Comparison of ENCODE assay signal across 8 cellular contexts in genomic region chr9:34994429-34995287, GRCh38. TPM values are rescaled to one million over a fixed set of nuclear protein-coding genes. Genes with fewer than 3 reads are reported as not detected.
DNase-seq lines count a peak whose midpoint lies in the region; ATAC-seq, FAIRE-seq and TF ChIP-seq lines count a peak whose summit lies in the region.

No MANE protein-coding gene starts in this region.

- peak in 5 of 6 experiments; percentile 36 to 67 (median 57) for TF ChIP-seq CTCF in esophagus squamous epithelium (IDR thresholded peaks at IDR 0.05)
- TF ChIP-seq CTCF in neutrophil (IDR thresholded peaks at IDR 0.05) = peak; percentile 51

- H3K9me3 ChIP-seq in esophagus squamous epithelium (no peaks in the 10 kb centered on the region), neutrophil (no peaks in the 10 kb centered on the region)

- intact Hi-C loops in esophagus squamous epithelium (cut with DNase I) = loop anchor here (10.0 kb wide), 1 partner anchor 80 kb away; the partner anchor contains the start of genes FANCG and VCP
- intact Hi-C loops in sciatic nerve (cut with DNase I) = loop anchor here (10.0 kb wide), 1 partner anchor 80 kb away; the partner anchor contains the start of genes FANCG and VCP

- H3K27me3 ChIP-seq in esophagus squamous epithelium (no peaks in the 10 kb centered on the region), neutrophil (peaks cover 44% of the 10 kb centered on the region)

- no peak for ATAC-seq in sciatic nerve

- POLR2A ChIA-PET in HEK293T (lab: Yijun Ruan, JAX) = interaction anchor here (1.6 kb wide), 2 partner anchors 78 to 95 kb away, joined by 5 to 6 read pairs; partner anchors contain the start of gene VCP

- no peak for FAIRE-seq in RCC 7860 (lab: Jason Lieb, UNC)

- H3K4me1 ChIP-seq in esophagus squamous epithelium = peaks cover 42 to 82% (median 66%) of the 10 kb centered on the region in 3 donors
- H3K4me1 ChIP-seq in neutrophil (ENCODE audit: control insufficient read depth in 1 of 2, insufficient read depth in 1 of 2, low read depth in 1 of 2, low read length in 1 of 2) = peaks cover 4 to 8% of the 10 kb centered on the region in 2 experiments

- H3K4me3 ChIP-seq in esophagus squamous epithelium = peak overlapping the region in 1 of 4 donors; percentile 25
- H3K4me3 ChIP-seq in neutrophil (ENCODE audit: low read depth in 1 of 2, low read length in 1 of 2) = no peak overlapping the region

- CTCF ChIA-PET in HEK293T (lab: Yijun Ruan, JAX) = interaction anchor here (0.6 to 1.7 kb wide), 9 partner anchors 10 to 467 kb away, joined by 3 to 7 read pairs (median 3); no protein-coding TSS in a partner anchor

- TF ChIP-seq POLR2A in esophagus squamous epithelium (IDR thresholded peaks at IDR 0.05) = no peak

- 37 to 49% methylated on average over 6 to 7 of the region's 7 CpGs for WGBS in esophagus squamous epithelium, 2 donors

- H3K36me3 ChIP-seq in esophagus squamous epithelium (peaks cover 0 to 25% (median 12%) of the 10 kb centered on the region in 3 donors), neutrophil (no peaks in the 10 kb centered on the region)

- peak; percentile 91 for DNase-seq in COLO829 (ENCODE audit: low spot score)
- peak; percentile 65 for DNase-seq in HEK293T (ENCODE audit: extremely low spot score)
- DNase-seq in RCC 7860 (ENCODE audit: low spot score) = peak; percentile 32
- no peak for DNase-seq in esophagus squamous epithelium (lab: John Stamatoyannopoulos, UW)
- no peak for DNase-seq in T1000 (lab: John Stamatoyannopoulos, UW)
- no peak for DNase-seq in SIG-M5 treated with dmso at 0.1 percent for 504 hours (lab: John Stamatoyannopoulos, UW; ENCODE audit: unreplicated experiment)
- no peak for DNase-seq in sciatic nerve (ENCODE audit: low spot score)

- H3K27ac ChIP-seq in esophagus squamous epithelium = peak overlapping the region; percentile 89 to 97 (median 96)
- H3K27ac ChIP-seq in neutrophil = no peak overlapping the region

TF ChIP-seq in HEK293T, 16 proteins besides CTCF, POLR2A, EP300 and RAD21:
- no peak for TF ChIP-seq FOXK2 (IDR thresholded peaks at IDR 0.05)
- TF ChIP-seq ZNF384 (IDR thresholded peaks at IDR 0.05) = no peak
- TF ChIP-seq TARDBP (IDR thresholded peaks at IDR 0.05) = no peak
- no peak for TF ChIP-seq PKNOX1 (IDR thresholded peaks at IDR 0.05)
- TF ChIP-seq SUZ12 (IDR thresholded peaks at IDR 0.05) = no peak
- TF ChIP-seq FOXM1 (IDR thresholded peaks at IDR 0.05; ENCODE audit: borderline replicate concordance) = no peak
- TF ChIP-seq SP1 (IDR thresholded peaks at IDR 0.05) = no peak
- TF ChIP-seq FOXA1 (IDR thresholded peaks at IDR 0.05) = no peak
- TF ChIP-seq LEF1 (IDR thresholded peaks at IDR 0.05; ENCODE audit: borderline replicate concordance) = no peak
- TF ChIP-seq CTBP1 (IDR thresholded peaks at IDR 0.05; ENCODE audit: borderline replicate concordance) = no peak
- TF ChIP-seq HDGF (IDR thresholded peaks at IDR 0.05; ENCODE audit: borderline replicate concordance) = no peak
- no peak for TF ChIP-seq ARNT (IDR thresholded peaks at IDR 0.05)
- TF ChIP-seq ELF4 (IDR thresholded peaks at IDR 0.05) = no peak
- no peak for TF ChIP-seq NFRKB (IDR thresholded peaks at IDR 0.05)
- no peak for TF ChIP-seq BHLHE40 (IDR thresholded peaks at IDR 0.05; ENCODE audit: borderline replicate concordance)
- no peak for TF ChIP-seq L3MBTL2 (conservative IDR thresholded peaks at IDR 0.05)

RNA-seq across cellular contexts. Expression of gene DNAJB5, which starts 5.1 kb away (rescaled TPM):
- total RNA-seq in esophagus squamous epithelium (10 to 100 TPM in 1 of 4 donors, 1 to 10 TPM in 3; 3.5 to 16.6 (median 6.5) TPM), sciatic nerve (10.6 TPM)

RNA-seq across cellular contexts. Expression of gene PHF24, which starts 36.6 kb away (rescaled TPM):
- under 1 TPM in 3 of 4 donors, not detected in 1; 0.09 to 0.57 (median 0.44) TPM for total RNA-seq in esophagus squamous epithelium
- total RNA-seq in sciatic nerve = 0.45 TPM

Comparison
In these comparisons a context has a peak if more than half of its experiments do, and no peak if none do; other contexts are left out.
1. DNase-seq: peak in COLO829 (single experiment), HEK293T (single experiment) and RCC 7860 (single experiment); none in esophagus squamous epithelium (single experiment), T1000 (single experiment), SIG-M5 treated with dmso at 0.1 percent for 504 hours (single experiment) and sciatic nerve (single experiment).